19 cellular contexts compared by ENCODE assay signal in the genomic region with DNA sequence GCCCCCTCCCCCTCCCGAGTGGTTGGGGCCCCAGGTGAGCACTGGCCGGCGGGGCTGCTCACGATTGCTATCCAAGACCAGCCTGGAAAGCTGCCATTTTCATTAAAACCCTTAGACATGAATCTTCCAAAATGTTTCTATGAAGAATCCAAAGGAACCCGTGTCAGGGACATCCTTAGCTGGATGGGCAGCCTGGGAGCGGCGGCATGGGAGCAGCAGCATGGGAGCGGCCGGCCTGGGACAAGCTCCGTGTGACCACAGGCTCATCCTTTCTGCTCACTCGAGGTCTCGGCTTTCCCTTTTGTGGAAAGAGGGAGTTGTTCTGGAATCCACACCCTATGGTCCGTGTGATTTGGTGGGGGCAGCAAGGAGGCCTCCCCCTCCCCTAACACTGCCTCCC.
"Had no signal": no experiment of that assay in that cellular context is flagged by ENCODE, and none has a peak within 500 bp of the region (broad histone marks: within the 10 kb centered on the region; RNA-seq: fewer than 3 reads in every experiment).

No MANE protein-coding gene starts in this region.

- H3K36me3 Mint-ChIP-seq: naive B cell had no signal

- H3K9me3 ChIP-seq: colonic mucosa, sigmoid colon, uterus had no signal

- H3K27ac Mint-ChIP-seq: nephron progenitor cell had no signal

- H3K36me3 ChIP-seq: colonic mucosa, esophagus squamous epithelium, gastroesophageal sphincter, left ventricle myocardium inferior, neutrophil, sigmoid colon, upper lobe of left lung, uterus had no signal

- ATAC-seq: gastroesophageal sphincter had no signal

- H3K27me3 ChIP-seq: colonic mucosa, esophagus squamous epithelium, gastroesophageal sphincter, sigmoid colon, upper lobe of left lung, uterus had no signal

- H3K27me3 Mint-ChIP-seq: naive B cell had no signal

- H3K27ac ChIP-seq: colonic mucosa, left ventricle myocardium inferior, neutrophil, upper lobe of left lung, uterus had no signal

- H3K4me3 Mint-ChIP-seq: immature natural killer cell, nephron progenitor cell had no signal

- DNase-seq: colonic mucosa; dermis blood vessel endothelial cell; esophagus squamous epithelium; foreskin fibroblast; glutamatergic neuron; immature natural killer cell; left ventricle myocardium inferior; mesendoderm; naive B cell; nephron progenitor cell; sigmoid colon; stimulated activated CD4-positive, alpha-beta T cell treated with anti-CD3 and anti-CD28 coated beads, Interleukin-2, amount 100 ng/mL, for 48 hours; stimulated activated naive CD4-positive, alpha-beta T cell treated with Interleukin-2 at 50 U/mL for 16 hours; uterus had no signal

- H3K4me3 ChIP-seq: colonic mucosa, esophagus squamous epithelium, gastroesophageal sphincter, left ventricle myocardium inferior, lung, sigmoid colon, skin epidermis, upper lobe of left lung, uterus had no signal
